ENCODE assay signal across 19 cellular contexts in the genomic region with DNA sequence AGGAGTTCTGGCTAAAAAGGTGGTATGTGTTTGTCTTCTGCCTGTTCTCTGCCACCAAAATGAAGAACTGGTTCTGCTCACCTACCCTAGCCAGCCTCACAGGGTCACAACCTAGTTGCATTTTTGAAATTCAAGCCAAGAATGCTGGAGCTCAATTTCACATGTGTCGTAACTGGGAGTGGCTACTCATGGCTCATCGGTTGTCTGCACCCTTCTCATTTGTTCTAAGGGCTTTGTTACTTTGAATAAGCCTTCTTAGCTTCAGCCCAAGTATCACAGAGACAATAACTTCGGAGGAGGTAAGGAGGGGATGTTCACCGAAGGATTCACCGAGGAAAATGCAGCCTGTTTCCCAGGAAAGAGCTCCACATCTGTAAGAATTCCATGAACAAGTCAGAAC.
DNase-seq lines count a peak whose midpoint lies in the region; ATAC-seq and TF ChIP-seq lines count a peak whose summit lies in the region.
"Had no signal": no experiment of that assay in that cellular context is flagged by ENCODE, and none has a peak within 500 bp of the region (broad histone marks: within the 10 kb centered on the region; RNA-seq: fewer than 3 reads in every experiment).

No MANE protein-coding gene starts in this region.

- intact Hi-C loops in colonic mucosa (cut with DNase I), result no loop called here

- no peaks in the 10 kb centered on the region for H3K36me3 ChIP-seq in HAP-1 (replicated peaks)
- no peaks in the 10 kb centered on the region for H3K36me3 ChIP-seq in RWPE2 (ENCODE audit: low read depth)
- no peaks in the 10 kb centered on the region for H3K36me3 ChIP-seq in colonic mucosa
- H3K36me3 ChIP-seq: heart left ventricle had no signal

- no peak for TF ChIP-seq CTCF in RWPE2 (IDR thresholded peaks at IDR 0.05; ENCODE audit: poor library complexity, severe bottlenecking)
- TF ChIP-seq CTCF in foreskin keratinocyte (conservative IDR thresholded peaks at IDR 0.05), result no peak
- no peak for TF ChIP-seq CTCF in colonic mucosa (IDR thresholded peaks at IDR 0.05)

- H3K27ac ChIP-seq in RWPE2 (ENCODE audit: poor library complexity, severe bottlenecking) (no peak overlapping the region), foreskin keratinocyte (no peak overlapping the region), colonic mucosa (no peak overlapping the region)
- H3K27ac ChIP-seq: heart left ventricle, testis had no signal

- H3K4me1 ChIP-seq in HAP-1 (peaks cover 59% of the 10 kb centered on the region), RWPE2 (ENCODE audit: insufficient read depth, poor library complexity, severe bottlenecking) (peaks cover 7% of the 10 kb centered on the region), foreskin keratinocyte (peaks cover 21% of the 10 kb centered on the region), colonic mucosa (no peaks in the 10 kb centered on the region)
- H3K4me1 ChIP-seq: heart left ventricle, testis had no signal

- H3K9ac ChIP-seq in colonic mucosa (ENCODE audit: low read depth in 2 of 2, low read length in 2 of 2), result no peak overlapping the region

- DNase-seq in HAP-1 (ENCODE audit: low spot score in 2 of 2) (peak; percentile 59 to 82), RWPE2 (ENCODE audit: low spot score) (no peak), foreskin keratinocyte (peak; percentile 59 to 87), renal cortical epithelial cell (ENCODE audit: low read depth) (peak; percentile 13), colonic mucosa (no peak)
- DNase-seq in stimulated activated CD4-positive, alpha-beta T cell treated with anti-CD3 and anti-CD28 coated beads, Interleukin-12 subunit alpha, Interleukin-12 subunit beta, amount 100 ng/mL, for 4 hours, result no peak
- DNase-seq: activated CD8-positive, alpha-beta memory T cell treated with anti-CD3 and anti-CD28 coated beads, Interleukin-2, amount 10 ng/mL, durations not matched to agents 7 days and 5 days; activated effector memory CD4-positive, alpha-beta T cell treated with anti-CD3 and anti-CD28 coated beads, Interleukin-2, amount 50 U/mL, for 16 hours; DMS79; heart left ventricle; kidney glomerular epithelial cell; midbrain; NCI-H2107; NCI-H82; stimulated activated CD4-positive, alpha-beta T cell treated with anti-CD3 and anti-CD28 coated beads, Interleukin-4, amount 100 ng/mL, for 4 hours; testis had no signal

- H3K9me3 ChIP-seq in HAP-1 (no peaks in the 10 kb centered on the region), RWPE2 (ENCODE audit: severe bottlenecking) (no peaks in the 10 kb centered on the region), colonic mucosa (no peaks in the 10 kb centered on the region)
- H3K9me3 ChIP-seq: heart left ventricle, testis had no signal

- H3K27me3 ChIP-seq in HAP-1 (ENCODE audit: low read depth), result no peaks in the 10 kb centered on the region
- no peaks in the 10 kb centered on the region for H3K27me3 ChIP-seq in RWPE2 (ENCODE audit: insufficient read depth, poor library complexity, severe bottlenecking)
- no peaks in the 10 kb centered on the region for H3K27me3 ChIP-seq in foreskin keratinocyte
- H3K27me3 ChIP-seq in colonic mucosa, result no peaks in the 10 kb centered on the region
- H3K27me3 ChIP-seq: heart left ventricle, testis had no signal

- no peak overlapping the region for H3K4me3 ChIP-seq in HAP-1
- H3K4me3 ChIP-seq in RWPE2 (ENCODE audit: severe bottlenecking), result no peak overlapping the region
- no peak overlapping the region for H3K4me3 ChIP-seq in colonic mucosa
- H3K4me3 ChIP-seq: heart left ventricle, testis had no signal

- ATAC-seq in RWPE2 (ENCODE audit: low read depth) (peak; percentile 60; the same call in 2 of the 3 replicates), foreskin keratinocyte (peak; percentile 63), GM21528 (IDR thresholded peaks at IDR 0.05; ENCODE audit: low FRiP score, unreplicated experiment) (no peak)
- ATAC-seq: activated CD4-positive, CD25-positive, alpha-beta regulatory T cell treated with anti-CD3 and anti-CD28 coated beads, Interleukin-2, amount 50 U/mL, for 24 hours; activated CD8-positive, alpha-beta memory T cell treated with anti-CD3 and anti-CD28 coated beads, Interleukin-2, amount 10 ng/mL, durations not matched to agents 7 days and 5 days; heart left ventricle; HepG2 had no signal

- in situ Hi-C loops in HAP-1 (cut with MboI; ENCODE audit: low sequenced_read_pairs), result no loop called here

Comparison
In these comparisons a context has a peak if more than half of its experiments do, and no peak if none do; other contexts are left out.
1. DNase-seq: peak in HAP-1 (2 of 2), foreskin keratinocyte (2 of 2) and renal cortical epithelial cell (single experiment); none in RWPE2 (single experiment), stimulated activated CD4-positive, alpha-beta T cell treated with anti-CD3 and anti-CD28 coated beads, Interleukin-12 subunit alpha, Interleukin-12 subunit beta, amount 100 ng/mL, for 4 hours (single experiment) and colonic mucosa (single experiment).